ENCODE assay signal across 28 cellular contexts in genomic region chr12:127008758-127009403, GRCh38.
DNase-seq lines count a peak whose midpoint lies in the region; ATAC-seq and TF ChIP-seq lines count a peak whose summit lies in the region.
"Had no signal": no experiment of that assay in that cellular context is flagged by ENCODE, and none has a peak within 500 bp of the region (broad histone marks: within the 10 kb centered on the region; RNA-seq: fewer than 3 reads in every experiment).

No MANE protein-coding gene starts in this region.

- 43% methylated on average over 9 of the region's 10 CpGs for WGBS in right lobe of liver (ENCODE audit: insufficient coverage, low coverage, low lambda C conversion rate, missing lambda C conversion rate)

- H3K27me3 ChIP-seq in right lobe of liver (no peaks in the 10 kb centered on the region), WERI-Rb-1 (ENCODE audit: insufficient read depth, low read depth, severe bottlenecking) (no peaks in the 10 kb centered on the region)
- H3K27me3 ChIP-seq: BE2C, SJCRH30 had no signal

- no peaks in the 10 kb centered on the region for H3K36me3 ChIP-seq in right lobe of liver
- H3K36me3 ChIP-seq in WERI-Rb-1: no peaks in the 10 kb centered on the region
- H3K36me3 ChIP-seq: BE2C, SJCRH30 had no signal

- no peaks in the 10 kb centered on the region for H3K9me3 ChIP-seq in right lobe of liver
- no peaks in the 10 kb centered on the region for H3K9me3 ChIP-seq in WERI-Rb-1 (ENCODE audit: severe bottlenecking)
- H3K9me3 ChIP-seq: SJCRH30 had no signal

- intact Hi-C loops in right lobe of liver (cut with DNase I): no loop called here

- peak; percentile 11 for DNase-seq in NCI-H748 (lab: John Stamatoyannopoulos, UW; ENCODE audit: unreplicated experiment)
- DNase-seq in NCI-H748 treated with DMSO at 0.1 percent for 48 hours (lab: John Stamatoyannopoulos, UW): no peak
- DNase-seq in epithelial cell of esophagus (ENCODE audit: low read depth): peak; percentile 7
- DNase-seq in right lobe of liver: peak; percentile 40 to 82 (median 66)
- DNase-seq in coronary artery (ENCODE audit: low spot score): no peak
- DNase-seq in WERI-Rb-1: no peak
- DNase-seq: ACHN; BE2C; Calu3; DND-41; H7; NCI-H1092; NCI-H1417 treated with DMSO at 0.1 percent for 48 hours; NCI-H1694 treated with DMSO at 0.1 percent for 48 hours; NCI-H2081 treated with DMSO at 0.1 percent for 48 hours; NCI-H2171; NCI-H345; NCI-H510A treated with DMSO at 0.1 percent for 48 hours; NCI-H774; NK-92 treated with Interleukin-12 subunit alpha and Interleukin-12 subunit beta, amount 100 ng/mL, for 24 hours; PC-3; SJCRH30 had no signal

- no peak for TF ChIP-seq POLR2A in right lobe of liver (IDR thresholded peaks at IDR 0.05)

- peaks cover 0 to 36% (median 0%) of the 10 kb centered on the region in 4 donors for H3K4me1 ChIP-seq in right lobe of liver
- H3K4me1 ChIP-seq: BE2C, SJCRH30 had no signal

- H3K27ac ChIP-seq in right lobe of liver (peak overlapping the region in 1 of 3 donors; percentile 65), coronary artery (no peak overlapping the region), WERI-Rb-1 (no peak overlapping the region)
- H3K27ac ChIP-seq: 22Rv1, KMS-11, SJCRH30 had no signal

- no peak overlapping the region for H3K4me3 ChIP-seq in epithelial cell of esophagus (ENCODE audit: low read length)
- no peak overlapping the region for H3K4me3 ChIP-seq in right lobe of liver
- no peak overlapping the region for H3K4me3 ChIP-seq in coronary artery
- no peak overlapping the region for H3K4me3 ChIP-seq in WERI-Rb-1 (ENCODE audit: low read depth, low read length)
- H3K4me3 ChIP-seq: SJCRH30 had no signal

- ATAC-seq in right lobe of liver: peak; percentile 77 to 90 (median 84)
- no peak for ATAC-seq in GM18907 (IDR thresholded peaks at IDR 0.05; ENCODE audit: unreplicated experiment)
- ATAC-seq in HG03469 (IDR thresholded peaks at IDR 0.05; ENCODE audit: unreplicated experiment): no peak
- ATAC-seq: PC-3, Right ventricle myocardium inferior, SK-N-SH treated with all-trans-retinoic acid at 6 μM for 48 hours had no signal

- TF ChIP-seq CTCF in epithelial cell of esophagus (IDR thresholded peaks at IDR 0.05; ENCODE audit: insufficient read depth, low read depth, low read length, missing control alignments): no peak
- TF ChIP-seq CTCF in right lobe of liver (IDR thresholded peaks at IDR 0.05): no peak
- TF ChIP-seq CTCF in coronary artery (IDR thresholded peaks at IDR 0.05): no peak
- no peak for TF ChIP-seq CTCF in WERI-Rb-1 (IDR thresholded peaks at IDR 0.05; ENCODE audit: low read depth, low read length)

Comparison
In these comparisons a context has a peak if more than half of its experiments do, and no peak if none do; other contexts are left out.
1. DNase-seq: peak in NCI-H748 (single experiment), epithelial cell of esophagus (single experiment) and right lobe of liver (3 of 3); none in NCI-H748 treated with DMSO at 0.1 percent for 48 hours (single experiment), coronary artery (single experiment) and WERI-Rb-1 (single experiment).
2. ATAC-seq: peak in right lobe of liver (4 of 4); none in GM18907 (single experiment) and HG03469 (single experiment).